1 cellular context compared by ENCODE assay signal in the genomic region with DNA sequence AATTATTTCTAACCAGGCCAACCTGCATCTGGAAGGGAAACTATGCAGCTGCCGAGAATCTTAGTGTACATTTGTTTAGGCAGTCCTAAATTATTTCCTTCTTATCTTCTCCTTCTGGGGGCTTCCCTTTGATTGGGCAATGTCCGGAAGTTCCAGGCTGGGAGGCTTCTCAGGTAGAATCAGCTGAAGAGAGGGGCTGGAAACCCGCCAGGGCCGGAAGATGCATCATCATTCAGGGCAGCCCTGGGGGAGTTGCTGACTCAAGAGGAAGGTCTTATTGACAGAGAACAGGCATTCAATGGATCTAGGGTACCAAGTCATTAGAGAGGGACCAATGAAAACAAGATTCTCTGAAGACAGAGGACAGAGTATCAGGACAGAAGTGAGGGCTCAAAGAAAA.
TF ChIP-seq lines count a peak whose summit lies in the region.

No MANE protein-coding gene starts in this region.

TF ChIP-seq in PFSK-1, 5 proteins besides CTCF, POLR2A, EP300 and RAD21 (continued from another document):
- TF ChIP-seq, protein P1, sequence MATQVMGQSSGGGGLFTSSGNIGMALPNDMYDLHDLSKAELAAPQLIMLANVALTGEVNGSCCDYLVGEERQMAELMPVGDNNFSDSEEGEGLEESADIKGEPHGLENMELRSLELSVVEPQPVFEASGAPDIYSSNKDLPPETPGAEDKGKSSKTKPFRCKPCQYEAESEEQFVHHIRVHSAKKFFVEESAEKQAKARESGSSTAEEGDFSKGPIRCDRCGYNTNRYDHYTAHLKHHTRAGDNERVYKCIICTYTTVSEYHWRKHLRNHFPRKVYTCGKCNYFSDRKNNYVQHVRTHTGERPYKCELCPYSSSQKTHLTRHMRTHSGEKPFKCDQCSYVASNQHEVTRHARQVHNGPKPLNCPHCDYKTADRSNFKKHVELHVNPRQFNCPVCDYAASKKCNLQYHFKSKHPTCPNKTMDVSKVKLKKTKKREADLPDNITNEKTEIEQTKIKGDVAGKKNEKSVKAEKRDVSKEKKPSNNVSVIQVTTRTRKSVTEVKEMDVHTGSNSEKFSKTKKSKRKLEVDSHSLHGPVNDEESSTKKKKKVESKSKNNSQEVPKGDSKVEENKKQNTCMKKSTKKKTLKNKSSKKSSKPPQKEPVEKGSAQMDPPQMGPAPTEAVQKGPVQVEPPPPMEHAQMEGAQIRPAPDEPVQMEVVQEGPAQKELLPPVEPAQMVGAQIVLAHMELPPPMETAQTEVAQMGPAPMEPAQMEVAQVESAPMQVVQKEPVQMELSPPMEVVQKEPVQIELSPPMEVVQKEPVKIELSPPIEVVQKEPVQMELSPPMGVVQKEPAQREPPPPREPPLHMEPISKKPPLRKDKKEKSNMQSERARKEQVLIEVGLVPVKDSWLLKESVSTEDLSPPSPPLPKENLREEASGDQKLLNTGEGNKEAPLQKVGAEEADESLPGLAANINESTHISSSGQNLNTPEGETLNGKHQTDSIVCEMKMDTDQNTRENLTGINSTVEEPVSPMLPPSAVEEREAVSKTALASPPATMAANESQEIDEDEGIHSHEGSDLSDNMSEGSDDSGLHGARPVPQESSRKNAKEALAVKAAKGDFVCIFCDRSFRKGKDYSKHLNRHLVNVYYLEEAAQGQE (IDR thresholded peaks at IDR 0.05; ENCODE audit: insufficient read depth in 1 of 2, low read depth in 2 of 2, low read length in 2 of 2), result peak in 1 of 2 experiments; percentile 23; a peak in 1 of 4 replicates
- TF ChIP-seq TAF1 (IDR thresholded peaks at IDR 0.05; ENCODE audit: borderline replicate concordance, insufficient read depth, low read length) (no peak), FOXP2 (optimal IDR thresholded peaks at IDR 0.05; ENCODE audit: borderline replicate concordance, extremely low read depth, extremely low read length, insufficient read depth) (peak; percentile 44)
TF ChIP-seq in PFSK-1: peak in this region for 4.
